ENCODE assay signal across 24 cellular contexts in the genomic region with DNA sequence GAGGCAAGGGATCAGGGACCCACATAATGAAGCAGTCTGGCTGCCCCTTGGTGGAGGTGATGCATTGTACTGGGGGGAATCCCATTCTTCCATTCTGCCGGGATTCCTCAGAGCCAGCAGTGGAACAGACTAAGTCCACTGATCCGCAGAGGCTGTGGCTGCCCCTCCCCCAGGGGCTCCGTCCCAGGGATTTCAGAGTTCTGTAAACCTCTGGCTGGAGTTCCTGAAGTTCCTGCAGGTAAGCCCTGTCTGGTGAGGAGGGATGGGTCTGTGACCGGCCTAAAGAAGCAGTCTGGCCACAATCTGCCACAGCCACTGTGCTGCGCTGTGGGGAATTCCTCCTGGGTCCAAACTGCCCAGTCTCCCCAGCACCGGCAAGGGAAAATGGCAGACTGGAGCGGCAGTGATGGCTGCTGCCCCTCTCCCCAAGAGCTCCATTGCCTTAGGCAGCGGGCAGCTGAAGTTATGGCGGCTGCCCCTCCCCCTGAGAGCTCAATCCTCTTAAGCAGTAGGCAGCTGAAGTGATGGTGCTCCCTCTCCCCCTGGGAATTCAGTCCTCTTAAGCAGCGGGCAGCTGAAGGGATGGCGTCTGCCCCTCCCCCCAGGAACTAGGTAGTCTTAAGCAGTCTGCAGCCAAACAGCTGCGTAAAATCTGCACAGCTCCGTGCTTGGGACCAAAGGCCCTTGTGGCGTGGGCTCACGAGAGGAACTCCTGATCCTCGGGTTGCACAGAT.
DNase-seq lines count a peak whose midpoint lies in the region; ATAC-seq, FAIRE-seq and TF ChIP-seq lines count a peak whose summit lies in the region.
"Had no signal": no experiment of that assay in that cellular context is flagged by ENCODE, and none has a peak within 500 bp of the region (broad histone marks: within the 10 kb centered on the region; RNA-seq: fewer than 3 reads in every experiment).

No MANE protein-coding gene starts in this region.

- H2BK15ac ChIP-seq in H1 (ENCODE audit: low read length) = no peak overlapping the region

- no peaks in the 10 kb centered on the region for H3K23me2 ChIP-seq in H1 (ENCODE audit: low read depth, low read length)

- CTCF ChIA-PET in H1 (lab: Charles Lee; ENCODE audit: partially characterized antibody) = interaction anchor here (1.6 kb wide), 1 partner anchor 152 kb away, joined by 4 read pairs; no protein-coding TSS in a partner anchor

- H3K9me3 ChIP-seq in H1 (ENCODE audit: insufficient read depth in 2 of 2, low read depth in 1 of 2, low read length in 1 of 2) = no peaks in the 10 kb centered on the region
- H3K9me3 ChIP-seq: body of pancreas had no signal

- POLR2A ChIA-PET in H1 (lab: Charles Lee; ENCODE audit: partially characterized antibody) = no interaction called here

- no peaks in the 10 kb centered on the region for H3K36me3 ChIP-seq in H1 (ENCODE audit: control insufficient read depth in 2 of 4, insufficient read depth in 4 of 4, low read length in 3 of 4)
- H3K36me3 ChIP-seq: esophagus squamous epithelium had no signal

- WGBS in H1 (ENCODE audit: extremely low coverage in 1 of 2, insufficient coverage in 1 of 2, insufficient read length in 1 of 2, insufficient replicate concordance in 2 of 2, low coverage in 1 of 2, low lambda C conversion rate in 2 of 2, missing lambda C conversion rate in 1 of 2), 2 experiments = 91% methylated on average over 12 of the region's 16 CpGs; no CpG with 5 or more reads in 1 of the 2 experiments

- peak; percentile 55 for DNase-seq in ELF-1 (ENCODE audit: low read depth, low spot score)
- DNase-seq in NCI-H2029 treated with DMSO at 0.1 percent for 48 hours (lab: John Stamatoyannopoulos, UW) = peak; percentile 24
- peak in 1 of 2 experiments; percentile 31 for DNase-seq in H1 (ENCODE audit: low read depth in 1 of 2, low spot score in 2 of 2)
- DNase-seq in posterior vena cava (ENCODE audit: low spot score) = peak; percentile 56
- DNase-seq in activated CD4-positive, alpha-beta T cell treated with anti-CD3 and anti-CD28 coated beads, Interleukin-2, amount 50 U/mL, for 4 hours = no peak
- DNase-seq in activated T-cell treated with anti-CD3 and anti-CD28 coated beads, Interleukin-2, amount 50 U/mL, for 24 hours = no peak
- DNase-seq in NCI-H526 treated with DMSO at 0.1 percent for 48 hours (lab: John Stamatoyannopoulos, UW) = no peak
- DNase-seq: activated CD4-positive, alpha-beta T cell treated with anti-CD3 and anti-CD28 coated beads for 4 hours; activated naive CD8-positive, alpha-beta T cell treated with anti-CD3 and anti-CD28 coated beads, Interleukin-2, amount 10 ng/mL, durations not matched to agents 7 days and 5 days; AML-193; body of pancreas; effector memory CD8-positive, alpha-beta T cell; esophagus squamous epithelium; immature natural killer cell; KBM-7; left ventricle myocardium superior; NCI-H2081 treated with DMSO at 0.1 percent for 48 hours; SW 1271 had no signal

- no peak overlapping the region for H2BK120ac ChIP-seq in H1 (replicated peaks; ENCODE audit: low read depth, low read length)

- no peak overlapping the region for H3K4ac ChIP-seq in H1 (replicated peaks; ENCODE audit: insufficient read length, low read depth, low read length)

- no peaks in the 10 kb centered on the region for H3K27me3 Mint-ChIP-seq in activated T-cell treated with anti-CD3 and anti-CD28 coated beads, Interleukin-2, amount 50 U/mL, for 24 hours
- H3K27me3 Mint-ChIP-seq: activated naive CD8-positive, alpha-beta T cell treated with anti-CD3 and anti-CD28 coated beads, Interleukin-2, amount 10 ng/mL, durations not matched to agents 7 days and 5 days; activated T-helper 17 cell treated with anti-CD3 and anti-CD28 coated beads, Interleukin-2, amount 50 U/mL, for 72 hours; effector memory CD8-positive, alpha-beta T cell had no signal

- no peak overlapping the region for H3K27ac Mint-ChIP-seq in activated T-cell treated with anti-CD3 and anti-CD28 coated beads, Interleukin-2, amount 50 U/mL, for 24 hours
- H3K27ac Mint-ChIP-seq: activated naive CD8-positive, alpha-beta T cell treated with anti-CD3 and anti-CD28 coated beads, Interleukin-2, amount 10 ng/mL, durations not matched to agents 7 days and 5 days; activated T-helper 17 cell treated with anti-CD3 and anti-CD28 coated beads, Interleukin-2, amount 50 U/mL, for 72 hours; effector memory CD8-positive, alpha-beta T cell; immature natural killer cell had no signal

- no peak overlapping the region for H3K56ac ChIP-seq in H1 (replicated peaks; ENCODE audit: insufficient read length, low read depth, low read length)

- H2BK5ac ChIP-seq in H1 (ENCODE audit: low read depth, low read length) = peak overlapping the region; percentile 18; the same call in 1 of the 2 replicates

- no peak overlapping the region for H3K4me3 Mint-ChIP-seq in activated T-cell treated with anti-CD3 and anti-CD28 coated beads, Interleukin-2, amount 50 U/mL, for 24 hours
- H3K4me3 Mint-ChIP-seq: activated naive CD8-positive, alpha-beta T cell treated with anti-CD3 and anti-CD28 coated beads, Interleukin-2, amount 10 ng/mL, durations not matched to agents 7 days and 5 days; activated T-helper 17 cell treated with anti-CD3 and anti-CD28 coated beads, Interleukin-2, amount 50 U/mL, for 72 hours; effector memory CD8-positive, alpha-beta T cell; immature natural killer cell had no signal

- H3K79me1 ChIP-seq in H1 (ENCODE audit: low read depth, low read length) = no peaks in the 10 kb centered on the region

- H3K4me1 ChIP-seq in H1 (replicated peaks in 1 of 4; ENCODE audit: control insufficient read depth in 3 of 4, insufficient read depth in 4 of 4, low read length in 3 of 4) = peaks cover 0 to 4% (median 0%) of the 10 kb centered on the region in 4 experiments; a peak in 1 of 7 replicates
- H3K4me1 ChIP-seq: body of pancreas, esophagus squamous epithelium had no signal

- intact Hi-C loops in posterior vena cava (cut with DNase I) = no loop called here

- no peak overlapping the region for H4K5ac ChIP-seq in H1 (ENCODE audit: insufficient read length, low read depth, low read length)

- H2AK5ac ChIP-seq in H1 (ENCODE audit: low read depth, low read length) = no peak overlapping the region

- no peak overlapping the region for H2BK20ac ChIP-seq in H1 (ENCODE audit: low read length)

- H3K27ac ChIP-seq in H1 (ENCODE audit: low read depth, low read length) = no peak overlapping the region
- H3K27ac ChIP-seq: body of pancreas, esophagus squamous epithelium had no signal

- no peaks in the 10 kb centered on the region for H3K36me3 Mint-ChIP-seq in activated T-cell treated with anti-CD3 and anti-CD28 coated beads, Interleukin-2, amount 50 U/mL, for 24 hours (ENCODE audit: low read depth)
- H3K36me3 Mint-ChIP-seq: activated naive CD8-positive, alpha-beta T cell treated with anti-CD3 and anti-CD28 coated beads, Interleukin-2, amount 10 ng/mL, durations not matched to agents 7 days and 5 days; immature natural killer cell had no signal

- H2AFZ ChIP-seq in H1 (ENCODE audit: low read length) = peak overlapping the region; percentile 97

- FAIRE-seq in H1 (lab: Jason Lieb, UNC) = no peak
- FAIRE-seq: GM18507, TTC549 had no signal

- no peak overlapping the region for H3K14ac ChIP-seq in H1 (ENCODE audit: insufficient read length)

- no peak overlapping the region for H4K91ac ChIP-seq in H1 (replicated peaks; ENCODE audit: insufficient read length, low read length)

- H3K9ac ChIP-seq in H1 (replicated peaks in 1 of 4; ENCODE audit: extremely low read depth in 1 of 4, low read depth in 3 of 4, low read length in 3 of 4) = no peak overlapping the region

- H4K20me1 ChIP-seq in H1 (replicated peaks in 1 of 2; ENCODE audit: control insufficient read depth in 1 of 2, insufficient read depth in 2 of 2, low read length in 2 of 2) = no peaks in the 10 kb centered on the region

- peaks cover 18% of the 10 kb centered on the region for H3K9me3 Mint-ChIP-seq in activated T-cell treated with anti-CD3 and anti-CD28 coated beads, Interleukin-2, amount 50 U/mL, for 24 hours

- no peak overlapping the region for H3K4me3 ChIP-seq in H1 (ENCODE audit: extremely low read depth in 1 of 4, insufficient read depth in 2 of 4, low read depth in 3 of 4, low read length in 4 of 4)
- H3K4me3 ChIP-seq: body of pancreas, esophagus squamous epithelium, mucosa of descending colon had no signal

- H3K79me2 ChIP-seq in H1 (ENCODE audit: control insufficient read depth in 1 of 2, insufficient read depth in 2 of 2, low read length in 2 of 2) = no peaks in the 10 kb centered on the region

- H3K4me2 ChIP-seq in H1 (ENCODE audit: insufficient read depth in 1 of 2, low read depth in 2 of 2, low read length in 2 of 2) = no peak overlapping the region

- H3K4me1 Mint-ChIP-seq in activated T-cell treated with anti-CD3 and anti-CD28 coated beads, Interleukin-2, amount 50 U/mL, for 24 hours (ENCODE audit: low read depth) = no peaks in the 10 kb centered on the region
- H3K4me1 Mint-ChIP-seq: activated naive CD8-positive, alpha-beta T cell treated with anti-CD3 and anti-CD28 coated beads, Interleukin-2, amount 10 ng/mL, durations not matched to agents 7 days and 5 days; activated T-helper 17 cell treated with anti-CD3 and anti-CD28 coated beads, Interleukin-2, amount 50 U/mL, for 72 hours; immature natural killer cell had no signal

- ATAC-seq in HG03571 (IDR thresholded peaks at IDR 0.05; ENCODE audit: unreplicated experiment) = no peak
- ATAC-seq: activated T-helper 17 cell treated with anti-CD3 and anti-CD28 coated beads, Interleukin-2, amount 50 U/mL, for 72 hours; body of pancreas; effector memory CD8-positive, alpha-beta T cell; left ventricle myocardium superior; mucosa of descending colon; Right ventricle myocardium inferior had no signal

- no peak for TF ChIP-seq RAD21 in H1 (IDR thresholded peaks at IDR 0.05 in 1 of 2, conservative IDR thresholded peaks at IDR 0.05 in 1 of 2; ENCODE audit: low read depth in 2 of 2, low read length in 2 of 2)

- H4K8ac ChIP-seq in H1 (ENCODE audit: extremely low read depth, insufficient read depth, low read length) = 0 out of 2 replicates have a peak overlapping the region, but pooled peaks have one; percentile 57

- no peak overlapping the region; the same call in 1 of the 2 replicates for H3K18ac ChIP-seq in H1 (ENCODE audit: extremely low read depth, low read length)

- no peak overlapping the region for H2BK12ac ChIP-seq in H1 (ENCODE audit: low read depth, low read length)

- H3K23ac ChIP-seq in H1 (ENCODE audit: insufficient read length) = no peak overlapping the region

- no peak for TF ChIP-seq POLR2A in H1 (IDR thresholded peaks at IDR 0.05; ENCODE audit: control extremely low read depth in 1 of 2, low read depth in 2 of 2, low read length in 2 of 2)

- H3K27me3 ChIP-seq in H1 (replicated peaks in 1 of 4; ENCODE audit: control insufficient read depth in 3 of 4, extremely low read depth in 1 of 4, insufficient read depth in 3 of 4, low read length in 3 of 4) = no peaks in the 10 kb centered on the region
- H3K27me3 ChIP-seq: body of pancreas, esophagus squamous epithelium had no signal

- no peak for TF ChIP-seq CTCF in H1 (IDR thresholded peaks at IDR 0.05; ENCODE audit: control extremely low read depth in 1 of 3, insufficient read depth in 1 of 3, low read depth in 1 of 3, low read length in 3 of 3)

- no peak for TF ChIP-seq EP300 in H1 (IDR thresholded peaks at IDR 0.05; ENCODE audit: borderline replicate concordance in 1 of 2, low read depth in 2 of 2, low read length in 2 of 2)

TF ChIP-seq in H1, 55 proteins besides CTCF, POLR2A, EP300 and RAD21 (continues in another document):
- no peak for TF ChIP-seq MAFK (IDR thresholded peaks at IDR 0.05; ENCODE audit: low read depth, low read length)

Comparison
In these comparisons a context has a peak if more than half of its experiments do, and no peak if none do; other contexts are left out.
1. DNase-seq: peak in ELF-1 (single experiment), NCI-H2029 treated with DMSO at 0.1 percent for 48 hours (single experiment) and posterior vena cava (single experiment); none in activated CD4-positive, alpha-beta T cell treated with anti-CD3 and anti-CD28 coated beads, Interleukin-2, amount 50 U/mL, for 4 hours (0 of 2), activated T-cell treated with anti-CD3 and anti-CD28 coated beads, Interleukin-2, amount 50 U/mL, for 24 hours (single experiment) and NCI-H526 treated with DMSO at 0.1 percent for 48 hours (single experiment).